ENCODE assay signal across 8 cellular contexts in genomic region chr13:50124536-50125305, GRCh38.
DNase-seq lines count a peak whose midpoint lies in the region; ATAC-seq and TF ChIP-seq lines count a peak whose summit lies in the region.

No MANE protein-coding gene starts in this region.

- no peak for TF ChIP-seq CTCF in brain (conservative IDR thresholded peaks at IDR 0.05)

- peaks cover 43% of the 10 kb centered on the region for H3K27me3 Mint-ChIP-seq in brain

- peak; percentile 31 for ATAC-seq in GM21390 (IDR thresholded peaks at IDR 0.05; ENCODE audit: unreplicated experiment)

- H3K4me1 ChIP-seq in HUES64 (ENCODE audit: insufficient read depth, low read length), result peaks cover 49% of the 10 kb centered on the region

- under 1% methylated on average over 76 of the region's 78 CpGs for WGBS in HUES64

- peak overlapping the region; percentile 72 for H3K4me3 ChIP-seq in HUES64 (ENCODE audit: low read length)

- H3K36me3 ChIP-seq in HUES64 (ENCODE audit: insufficient read depth, low read length), result no peaks in the 10 kb centered on the region

- peaks cover 92% of the 10 kb centered on the region for H3K27me3 ChIP-seq in HUES64 (ENCODE audit: insufficient read depth, low read length)

- DNase-seq in D341Med (ENCODE audit: low spot score) (peak; percentile 95), T-helper 9 cell (peak; percentile 97), iris pigment epithelial cell (ENCODE audit: low read depth) (peak; percentile 63), OCI-M2 (lab: John Stamatoyannopoulos, UW; ENCODE audit: unreplicated experiment) (no peak)
- peak; percentile 77 to 83 for DNase-seq in stimulated activated CD4-positive, alpha-beta T cell treated with anti-CD3 and anti-CD28 coated beads, Interleukin-15, amount 100 ng/mL, for 48 hours (ENCODE audit: low read depth in 2 of 2)

- H3K9ac ChIP-seq in HUES64 (ENCODE audit: low read depth, low read length), result no peak overlapping the region; the same call in 1 of the 2 replicates

- H3K27ac ChIP-seq in HUES64 (ENCODE audit: low read depth, low read length), result no peak overlapping the region; the same call in 1 of the 2 replicates

- no peaks in the 10 kb centered on the region for H3K9me3 ChIP-seq in HUES64 (ENCODE audit: insufficient read depth, low read depth, low read length)

- peaks cover 4 to 23% (median 13%) of the 10 kb centered on the region in 5 experiments for H3K9me3 Mint-ChIP-seq in brain

- H3K27ac Mint-ChIP-seq in brain, result peak overlapping the region; percentile 80 to 99 (median 93)

- H3K4me3 Mint-ChIP-seq in brain, result peak overlapping the region; percentile 85 to 90 (median 87)

- peaks cover 7% of the 10 kb centered on the region for H3K36me3 Mint-ChIP-seq in brain

- H3K4me1 Mint-ChIP-seq in brain, result peaks cover 71% of the 10 kb centered on the region
